In the genomic region with DNA sequence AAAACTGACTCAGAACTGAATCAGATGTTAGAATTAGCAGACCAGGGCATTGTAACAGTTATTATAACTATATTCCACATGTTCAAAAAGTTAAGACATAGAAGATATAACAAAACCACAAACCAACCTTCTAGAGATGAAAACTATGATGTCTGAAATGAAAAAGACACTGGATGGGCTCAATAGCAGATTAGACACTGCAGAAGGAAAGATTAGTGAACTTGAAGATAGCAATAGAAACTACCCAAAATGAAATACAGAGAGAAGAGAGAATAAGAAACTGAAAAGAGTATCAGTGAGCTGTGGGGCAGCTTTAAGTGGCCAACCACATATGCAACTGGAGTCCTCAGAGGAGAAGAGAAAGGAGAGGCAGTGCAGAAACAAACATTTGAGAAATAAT, we compare ENCODE assay signal across 27 cellular contexts.
"Had no signal": no experiment of that assay in that cellular context is flagged by ENCODE, and none has a peak within 500 bp of the region (broad histone marks: within the 10 kb centered on the region; RNA-seq: fewer than 3 reads in every experiment).

No MANE protein-coding gene starts in this region.

- DNase-seq: colonic mucosa; cortex of kidney; dermis blood vessel endothelial cell; dorsolateral prefrontal cortex; effector CD4-positive, alpha-beta T cell; effector CD8-positive, alpha-beta T cell; effector memory CD4-positive, alpha-beta T cell; effector memory CD8-positive, alpha-beta T cell; endodermal cell; erythroblast; esophagus squamous epithelium; foreskin fibroblast; foreskin keratinocyte; foreskin melanocyte; gastrocnemius medialis; glutamatergic neuron; heart left ventricle; heart right ventricle had no signal

- H3K36me3 ChIP-seq: colonic mucosa, esophagus muscularis mucosa, esophagus squamous epithelium, gastrocnemius medialis, gastroesophageal sphincter, heart left ventricle, heart right ventricle had no signal

- H3K27ac ChIP-seq: colonic mucosa, coronary artery, dorsolateral prefrontal cortex, epithelial cell of prostate, esophagus muscularis mucosa, esophagus squamous epithelium, foreskin keratinocyte, gastrocnemius medialis, gastroesophageal sphincter, heart left ventricle, heart right ventricle had no signal

- H3K9me3 ChIP-seq: colonic mucosa had no signal

- H3K4me1 ChIP-seq: colonic mucosa, esophagus muscularis mucosa, esophagus squamous epithelium, foreskin keratinocyte, gastrocnemius medialis, gastroesophageal sphincter, heart left ventricle, heart right ventricle had no signal

- ATAC-seq: effector memory CD8-positive, alpha-beta T cell; esophagus mucosa; foreskin keratinocyte; gastrocnemius medialis; gastroesophageal sphincter; heart left ventricle; heart right ventricle had no signal

- H3K4me3 ChIP-seq: colonic mucosa, coronary artery, dorsolateral prefrontal cortex, esophagus muscularis mucosa, esophagus squamous epithelium, gastrocnemius medialis, gastroesophageal sphincter, heart left ventricle, heart right ventricle had no signal

- H3K27me3 ChIP-seq: colonic mucosa, gastrocnemius medialis had no signal

- FAIRE-seq: colon, endometrium, endothelial cell of umbilical vein, frontal cortex had no signal
